Comparison of ENCODE assay signal across 9 cellular contexts in genomic region chr20:6074145-6074561, GRCh38. TPM values are rescaled to one million over a fixed set of nuclear protein-coding genes. Genes with fewer than 3 reads are reported as not detected.
DNase-seq lines count a peak whose midpoint lies in the region; ATAC-seq and TF ChIP-seq lines count a peak whose summit lies in the region.
"Had no signal": no experiment of that assay in that cellular context is flagged by ENCODE, and none has a peak within 500 bp of the region (broad histone marks: within the 10 kb centered on the region; RNA-seq: fewer than 3 reads in every experiment).

No MANE protein-coding gene starts in this region.

- no peak overlapping the region for H4K91ac ChIP-seq in neuronal stem cell (ENCODE audit: low read depth, low read length, poor library complexity)

- H3K36me3 ChIP-seq in CD4-positive, alpha-beta memory T cell (ENCODE audit: insufficient read depth, low read length): no peaks in the 10 kb centered on the region
- H3K36me3 ChIP-seq in neuronal stem cell (replicated peaks in 1 of 2; ENCODE audit: control insufficient read depth in 2 of 2, insufficient read depth in 2 of 2, low read length in 2 of 2): no peaks in the 10 kb centered on the region

- ATAC-seq in GM19372 (IDR thresholded peaks at IDR 0.05; ENCODE audit: low read depth, unreplicated experiment) (peak; percentile 89), HG03520 (IDR thresholded peaks at IDR 0.05; ENCODE audit: unreplicated experiment) (no peak), GM21737 (IDR thresholded peaks at IDR 0.05; ENCODE audit: unreplicated experiment) (no peak)

- H3K18ac ChIP-seq in neuronal stem cell (ENCODE audit: low read length): no peak overlapping the region

- no peak overlapping the region for H2AK5ac ChIP-seq in neuronal stem cell (ENCODE audit: low read depth, low read length)

- H3K27ac ChIP-seq in CD4-positive, alpha-beta memory T cell (ENCODE audit: low read depth, low read length): no peak overlapping the region
- H3K27ac ChIP-seq in neuronal stem cell (replicated peaks; ENCODE audit: low read length): no peak overlapping the region

- no peak overlapping the region for H3K4ac ChIP-seq in neuronal stem cell (ENCODE audit: low read length)

- H2BK15ac ChIP-seq in neuronal stem cell (ENCODE audit: low read length): no peak overlapping the region

- H3K27me3 ChIP-seq in CD4-positive, alpha-beta memory T cell (ENCODE audit: insufficient read depth, low read length): no peaks in the 10 kb centered on the region
- peaks cover 0 to 6% (median 0%) of the 10 kb centered on the region in 3 experiments for H3K27me3 ChIP-seq in neuronal stem cell (ENCODE audit: control insufficient read depth in 3 of 3, insufficient read depth in 3 of 3, low read depth in 1 of 3, low read length in 3 of 3)

- POLR2A ChIA-PET in CD4-positive, alpha-beta memory T cell (lab: Charles Lee; ENCODE audit: partially characterized antibody): interaction anchor here (0.9 kb wide), 1 partner anchor 360 kb away, joined by 3 read pairs; no protein-coding TSS in a partner anchor

- H3K4me3 ChIP-seq in CD4-positive, alpha-beta memory T cell (ENCODE audit: low read length in 2 of 2): no peak overlapping the region
- H3K4me3 ChIP-seq in cardiac fibroblast (replicated peaks in 1 of 2; ENCODE audit: low read depth in 2 of 2, low read length in 2 of 2) (no peak overlapping the region), neuronal stem cell (ENCODE audit: low read length in 2 of 2) (no peak overlapping the region)

- intact Hi-C loops in CD4-positive, alpha-beta memory T cell (cut with micrococcal nuclease): no loop called here

- peaks cover 0 to 3% (median 0%) of the 10 kb centered on the region in 8 donors for H3K9me3 Mint-ChIP-seq in CD4-positive, alpha-beta memory T cell
- H3K9me3 Mint-ChIP-seq: stimulated activated naive CD8-positive, alpha-beta T cell treated with anti-CD3 and anti-CD28 coated beads, Interleukin-15, Interleukin-2, amounts not matched to agents 100 ng/mL and 50 ng/mL, for 24 hours had no signal

- H3K36me3 Mint-ChIP-seq in CD4-positive, alpha-beta memory T cell: no peaks in the 10 kb centered on the region

- H3K27ac Mint-ChIP-seq in CD4-positive, alpha-beta memory T cell: no peak overlapping the region
- H3K27ac Mint-ChIP-seq: stimulated activated naive CD8-positive, alpha-beta T cell treated with anti-CD3 and anti-CD28 coated beads, Interleukin-15, Interleukin-2, amounts not matched to agents 100 ng/mL and 50 ng/mL, for 24 hours had no signal

- H3K79me1 ChIP-seq in neuronal stem cell (ENCODE audit: low read depth, low read length): no peaks in the 10 kb centered on the region

- no peaks in the 10 kb centered on the region for H3K9me3 ChIP-seq in CD4-positive, alpha-beta memory T cell (ENCODE audit: control insufficient read depth in 1 of 2, low read length in 2 of 2)
- no peaks in the 10 kb centered on the region for H3K9me3 ChIP-seq in neuronal stem cell (replicated peaks in 1 of 2; ENCODE audit: control insufficient read depth in 2 of 2, insufficient read depth in 1 of 2, low read depth in 1 of 2, low read length in 2 of 2)

- H3K27me3 Mint-ChIP-seq in CD4-positive, alpha-beta memory T cell: peaks cover 5 to 6% of the 10 kb centered on the region in 2 donors

- no peak overlapping the region for H2BK12ac ChIP-seq in neuronal stem cell (ENCODE audit: low read length)

- H2BK120ac ChIP-seq in neuronal stem cell (ENCODE audit: low read depth, low read length): no peak overlapping the region

- no peak overlapping the region for H3K14ac ChIP-seq in neuronal stem cell (ENCODE audit: low read length)

- H3K4me1 ChIP-seq in CD4-positive, alpha-beta memory T cell (ENCODE audit: insufficient read depth, low read length): no peaks in the 10 kb centered on the region
- H3K4me1 ChIP-seq in neuronal stem cell (ENCODE audit: control insufficient read depth in 2 of 2, insufficient read depth in 1 of 2, low read depth in 1 of 2, low read length in 2 of 2): no peaks in the 10 kb centered on the region

- CTCF ChIA-PET in CD4-positive, alpha-beta memory T cell (lab: Charles Lee; ENCODE audit: partially characterized antibody): interaction anchor here (0.7 to 8.7 kb wide), 5 partner anchors 10 to 543 kb away, joined by 3 to 145 read pairs (median 6); no protein-coding TSS in a partner anchor

- peak overlapping the region; percentile 25 for H2AFZ ChIP-seq in neuronal stem cell (ENCODE audit: low read length)

- no CpG with 5 or more reads among the region's 2 CpGs for WGBS in neuronal stem cell (ENCODE audit: extremely low coverage in 2 of 2, insufficient read length in 2 of 2, insufficient replicate concordance in 1 of 2), 2 donors

- H3K4me2 ChIP-seq in neuronal stem cell (ENCODE audit: insufficient read depth, low read length, poor library complexity, severe bottlenecking): no peak overlapping the region

- no peak overlapping the region for H4K8ac ChIP-seq in neuronal stem cell (ENCODE audit: low read depth, low read length)

- H3K23ac ChIP-seq in neuronal stem cell (ENCODE audit: low read depth, low read length, poor library complexity): no peak overlapping the region

- H2BK5ac ChIP-seq in neuronal stem cell (ENCODE audit: low read length): no peak overlapping the region

- TF ChIP-seq CTCF in cardiac fibroblast (IDR thresholded peaks at IDR 0.05; ENCODE audit: low read depth, low read length): peak; percentile 67

- peaks cover 0 to 3% (median 0%) of the 10 kb centered on the region in 4 donors for H3K4me1 Mint-ChIP-seq in CD4-positive, alpha-beta memory T cell

- H3K9ac ChIP-seq in neuronal stem cell (ENCODE audit: low read depth, low read length, poor library complexity): no peak overlapping the region

- peak in 3 of 5 donors; percentile 3 to 16 (median 5) for DNase-seq in CD4-positive, alpha-beta memory T cell
- DNase-seq in NCI-H1694 (lab: John Stamatoyannopoulos, UW) (peak; percentile 39), cardiac fibroblast (ENCODE audit: low read depth in 2 of 2) (peak; percentile 24 to 39), neuronal stem cell (ENCODE audit: low spot score) (no peak), cortex of kidney (lab: John Stamatoyannopoulos, UW) (no peak)

- no peak overlapping the region for H3K4me3 Mint-ChIP-seq in CD4-positive, alpha-beta memory T cell
- H3K4me3 Mint-ChIP-seq: stimulated activated naive CD8-positive, alpha-beta T cell treated with anti-CD3 and anti-CD28 coated beads, Interleukin-15, Interleukin-2, amounts not matched to agents 100 ng/mL and 50 ng/mL, for 24 hours had no signal

RNA-seq across cellular contexts. Expression of gene LRRN4, which starts 20.3 kb away (rescaled TPM):
- total RNA-seq in CD4-positive, alpha-beta memory T cell: not detected
- polyA plus RNA-seq in CD4-positive, alpha-beta memory T cell: not detected
- polyA plus RNA-seq in neuronal stem cell (2013, experiment 1 of 2): 0.03 TPM
- 0.03 TPM for polyA plus RNA-seq in neuronal stem cell (2013, experiment 2 of 2)

RNA-seq across cellular contexts. Expression of gene FERMT1, which starts 48.7 kb away (rescaled TPM):
- not detected for total RNA-seq in CD4-positive, alpha-beta memory T cell
- polyA plus RNA-seq in CD4-positive, alpha-beta memory T cell: not detected
- polyA plus RNA-seq in neuronal stem cell (2013, experiment 1 of 2): 0.60 TPM
- polyA plus RNA-seq in neuronal stem cell (2013, experiment 2 of 2): 1.1 TPM

Comparison
In these comparisons a context has a peak if more than half of its experiments do, and no peak if none do; other contexts are left out.
1. DNase-seq: peak in CD4-positive, alpha-beta memory T cell (3 of 5), NCI-H1694 (single experiment) and cardiac fibroblast (2 of 2); none in neuronal stem cell (single experiment) and cortex of kidney (single experiment).